Comparison of ENCODE assay signal across 2 cellular contexts in the genomic region with DNA sequence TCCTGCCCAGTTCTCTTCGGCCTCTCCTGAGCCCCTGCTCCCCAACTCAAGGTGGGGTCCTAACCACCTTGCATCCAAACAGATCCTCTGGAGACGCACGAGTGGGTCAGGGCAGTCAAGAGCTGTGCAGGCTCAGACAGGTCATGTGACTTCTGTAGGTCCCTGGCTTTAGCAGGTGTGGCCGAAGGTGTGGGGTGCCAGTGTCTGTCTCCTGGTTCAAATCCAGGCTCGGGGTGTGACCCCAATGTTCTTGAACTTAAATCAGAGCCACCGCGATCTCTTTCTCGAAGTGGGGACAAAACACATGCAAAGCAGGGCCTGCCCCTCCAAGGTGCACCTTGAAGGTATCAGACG.
TF ChIP-seq lines count a peak whose summit lies in the region.

No MANE protein-coding gene starts in this region.

TF ChIP-seq in WTC11, 78 proteins besides CTCF, POLR2A, EP300 and RAD21:
- TF ChIP-seq, protein P1, sequence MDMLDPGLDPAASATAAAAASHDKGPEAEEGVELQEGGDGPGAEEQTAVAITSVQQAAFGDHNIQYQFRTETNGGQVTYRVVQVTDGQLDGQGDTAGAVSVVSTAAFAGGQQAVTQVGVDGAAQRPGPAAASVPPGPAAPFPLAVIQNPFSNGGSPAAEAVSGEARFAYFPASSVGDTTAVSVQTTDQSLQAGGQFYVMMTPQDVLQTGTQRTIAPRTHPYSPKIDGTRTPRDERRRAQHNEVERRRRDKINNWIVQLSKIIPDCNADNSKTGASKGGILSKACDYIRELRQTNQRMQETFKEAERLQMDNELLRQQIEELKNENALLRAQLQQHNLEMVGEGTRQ (CRISPR knock-in tag; IDR thresholded peaks at IDR 0.05) = peak; percentile 47; the same call in 1 of the 2 replicates
- TF ChIP-seq KAT7 (CRISPR knock-in tag; IDR thresholded peaks at IDR 0.05; ENCODE audit: borderline replicate concordance) (no peak), PRRX2 (CRISPR knock-in tag; IDR thresholded peaks at IDR 0.05) (no peak)

TF ChIP-seq in H1, 55 proteins besides CTCF, POLR2A, EP300 and RAD21:
- TF ChIP-seq SUZ12 (IDR thresholded peaks at IDR 0.05; ENCODE audit: low read length) (no peak), JUN (IDR thresholded peaks at IDR 0.05; ENCODE audit: low read depth, low read length) (no peak)
- TF ChIP-seq, protein P2, sequence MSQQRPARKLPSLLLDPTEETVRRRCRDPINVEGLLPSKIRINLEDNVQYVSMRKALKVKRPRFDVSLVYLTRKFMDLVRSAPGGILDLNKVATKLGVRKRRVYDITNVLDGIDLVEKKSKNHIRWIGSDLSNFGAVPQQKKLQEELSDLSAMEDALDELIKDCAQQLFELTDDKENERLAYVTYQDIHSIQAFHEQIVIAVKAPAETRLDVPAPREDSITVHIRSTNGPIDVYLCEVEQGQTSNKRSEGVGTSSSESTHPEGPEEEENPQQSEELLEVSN (IDR thresholded peaks at IDR 0.05) = no peak
- TF ChIP-seq, protein P3, sequence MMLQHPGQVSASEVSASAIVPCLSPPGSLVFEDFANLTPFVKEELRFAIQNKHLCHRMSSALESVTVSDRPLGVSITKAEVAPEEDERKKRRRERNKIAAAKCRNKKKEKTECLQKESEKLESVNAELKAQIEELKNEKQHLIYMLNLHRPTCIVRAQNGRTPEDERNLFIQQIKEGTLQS (IDR thresholded peaks at IDR 0.05; ENCODE audit: insufficient read depth, low read depth, low read length) = no peak
